Comparison of ENCODE assay signal across 8 cellular contexts in genomic region chr11:130002352-130002845, GRCh38. TPM values are rescaled to one million over a fixed set of nuclear protein-coding genes. Genes with fewer than 3 reads are reported as not detected.
DNase-seq lines count a peak whose midpoint lies in the region; ATAC-seq, FAIRE-seq and TF ChIP-seq lines count a peak whose summit lies in the region.

A gene with protein sequence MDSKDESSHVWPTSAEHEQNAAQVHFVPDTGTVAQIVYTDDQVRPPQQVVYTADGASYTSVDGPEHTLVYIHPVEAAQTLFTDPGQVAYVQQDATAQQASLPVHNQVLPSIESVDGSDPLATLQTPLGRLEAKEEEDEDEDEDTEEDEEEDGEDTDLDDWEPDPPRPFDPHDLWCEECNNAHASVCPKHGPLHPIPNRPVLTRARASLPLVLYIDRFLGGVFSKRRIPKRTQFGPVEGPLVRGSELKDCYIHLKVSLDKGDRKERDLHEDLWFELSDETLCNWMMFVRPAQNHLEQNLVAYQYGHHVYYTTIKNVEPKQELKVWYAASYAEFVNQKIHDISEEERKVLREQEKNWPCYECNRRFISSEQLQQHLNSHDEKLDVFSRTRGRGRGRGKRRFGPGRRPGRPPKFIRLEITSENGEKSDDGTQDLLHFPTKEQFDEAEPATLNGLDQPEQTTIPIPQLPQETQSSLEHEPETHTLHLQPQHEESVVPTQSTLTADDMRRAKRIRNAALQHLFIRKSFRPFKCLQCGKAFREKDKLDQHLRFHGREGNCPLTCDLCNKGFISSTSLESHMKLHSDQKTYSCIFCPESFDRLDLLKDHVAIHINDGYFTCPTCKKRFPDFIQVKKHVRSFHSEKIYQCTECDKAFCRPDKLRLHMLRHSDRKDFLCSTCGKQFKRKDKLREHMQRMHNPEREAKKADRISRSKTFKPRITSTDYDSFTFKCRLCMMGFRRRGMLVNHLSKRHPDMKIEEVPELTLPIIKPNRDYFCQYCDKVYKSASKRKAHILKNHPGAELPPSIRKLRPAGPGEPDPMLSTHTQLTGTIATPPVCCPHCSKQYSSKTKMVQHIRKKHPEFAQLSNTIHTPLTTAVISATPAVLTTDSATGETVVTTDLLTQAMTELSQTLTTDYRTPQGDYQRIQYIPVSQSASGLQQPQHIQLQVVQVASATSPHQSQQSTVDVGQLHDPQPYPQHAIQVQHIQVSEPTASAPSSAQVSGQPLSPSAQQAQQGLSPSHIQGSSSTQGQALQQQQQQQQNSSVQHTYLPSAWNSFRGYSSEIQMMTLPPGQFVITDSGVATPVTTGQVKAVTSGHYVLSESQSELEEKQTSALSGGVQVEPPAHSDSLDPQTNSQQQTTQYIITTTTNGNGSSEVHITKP (minus strand): TSS chr11:130002835. CDS start chr11:129960964, 41,871 bp downstream.

- peak within 1 kb of the TSS; percentile 94 for H3K4me3 ChIP-seq in GM12864 (ENCODE audit: low read depth, low read length)

- H3K27ac ChIP-seq in adipose tissue (ENCODE audit: low read depth, low read length) = peak within 1 kb of the TSS; percentile 100

- WGBS in adipose tissue, 3 donors = 0% methylated on average over 29 to 33 of the region's 33 CpGs

- no peaks in the 10 kb centered on the region; the same call in 1 of the 2 replicates for H3K36me3 Mint-ChIP-seq in HFFc6 (ENCODE audit: low read depth)
- no peaks in the 10 kb centered on the region for H3K36me3 Mint-ChIP-seq in T-cell
- H3K36me3 Mint-ChIP-seq in progenitor cell of endocrine pancreas (ENCODE audit: insufficient read depth) = peaks cover under 1% of the 10 kb centered on the region

- H3K9me3 Mint-ChIP-seq in HFFc6 (no peaks in the 10 kb centered on the region), T-cell (no peaks in the 10 kb centered on the region), progenitor cell of endocrine pancreas (ENCODE audit: low read depth) (no peaks in the 10 kb centered on the region)

- POLR2A ChIA-PET in T-cell (lab: Charles Lee) = interaction anchor here (0.6 to 1.9 kb wide), 8 partner anchors 10 to 1623 kb away, joined by 5 to 26 read pairs (median 6); partner anchors contain the start of gene APLP2 (in 1 of the 2)

- H3K27ac Mint-ChIP-seq in HFFc6 = peak within 1 kb of the TSS; percentile 99
- H3K27ac Mint-ChIP-seq in T-cell = peak within 1 kb of the TSS; percentile 100
- peak within 1 kb of the TSS; percentile 100 for H3K27ac Mint-ChIP-seq in progenitor cell of endocrine pancreas

- H3K27me3 Mint-ChIP-seq in HFFc6 (ENCODE audit: insufficient read depth) (no peaks in the 10 kb centered on the region; the same call in 1 of the 2 replicates), T-cell (no peaks in the 10 kb centered on the region), progenitor cell of endocrine pancreas (no peaks in the 10 kb centered on the region)

- no peak for TF ChIP-seq CTCF in GM12864 (IDR thresholded peaks at IDR 0.05; ENCODE audit: low read depth, low read length, missing control alignments)
- TF ChIP-seq CTCF in HFFc6 (IDR thresholded peaks at IDR 0.05) = no peak
- TF ChIP-seq CTCF in progenitor cell of endocrine pancreas (IDR thresholded peaks at IDR 0.05; ENCODE audit: unreplicated experiment) = no peak

- peak; percentile 64 to 69 (median 66) for ATAC-seq in T-cell (replicated peaks in 1 of 4)
- ATAC-seq in left cardiac atrium = peak; percentile 87 to 88

- intact Hi-C loops in left cardiac atrium (cut with DNase I) = loop anchor here in 1 of 2 donors (2.0 to 5.0 kb wide), 2 partner anchors 66 to 120 kb away; partner anchors contain the start of gene APLP2

- H3K4me3 Mint-ChIP-seq in HFFc6 (peak within 1 kb of the TSS; percentile 96), T-cell (peak within 1 kb of the TSS; percentile 86 to 100 (median 99)), progenitor cell of endocrine pancreas (ENCODE audit: low read depth) (peak within 1 kb of the TSS; percentile 96)

- CTCF ChIA-PET in T-cell (lab: Charles Lee) = interaction anchor here (0.6 to 4.2 kb wide), 10 partner anchors 10 to 1298 kb away, joined by 3 to 28 read pairs (median 6); no protein-coding TSS in a partner anchor

- H3K4me1 Mint-ChIP-seq in HFFc6 (ENCODE audit: low read depth) (peaks cover 35% of the 10 kb centered on the region), T-cell (peaks cover 37 to 48% (median 43%) of the 10 kb centered on the region in 3 donors), progenitor cell of endocrine pancreas (ENCODE audit: low read depth) (peaks cover 29% of the 10 kb centered on the region)

- FAIRE-seq in urothelium cell line (lab: Jason Lieb, UNC) = no peak

- DNase-seq in GM12864 (ENCODE audit: low read depth) (peak; percentile 72), HFFc6 (peak; percentile 84), NCI-H1048 (lab: John Stamatoyannopoulos, UW) (peak; percentile 77), T-cell (peak; percentile 76 to 93 (median 88)), left cardiac atrium (peak; percentile 94), progenitor cell of endocrine pancreas (ENCODE audit: low spot score, unreplicated experiment) (peak; percentile 85), urothelium cell line (ENCODE audit: low spot score) (peak; percentile 86)

RNA-seq across cellular contexts. Expression of the gene that starts here (rescaled TPM):
- total RNA-seq in HFFc6 (2021; fragmentation: NEBNext Ultra II Directional; extraction: Animal tissue kit (Norgen Biotek cat#: 25700)) = 1 to 10 TPM; 7.0 to 8.6 (median 7.8) TPM
- total RNA-seq in T-cell = 10 to 100 TPM in 4 of 5 donors, 1 to 10 TPM in 1; 10.0 to 15.6 (median 14.2) TPM
- 1 to 10 TPM; 1.4 to 2.5 (median 1.8) TPM for polyA plus RNA-seq in adipose tissue
- total RNA-seq in left cardiac atrium = 1 to 10 TPM; 3.8 to 6.1 TPM
- total RNA-seq in progenitor cell of endocrine pancreas = 19.3 and 23.4 TPM in 2 replicates

Comparison
In these comparisons a context has a peak if more than half of its experiments do, and no peak if none do; other contexts are left out.
1. Peak in every context shown above with its lines: DNase-seq, ATAC-seq, H3K4me3 ChIP-seq and H3K27ac ChIP-seq.